In the genomic region with DNA sequence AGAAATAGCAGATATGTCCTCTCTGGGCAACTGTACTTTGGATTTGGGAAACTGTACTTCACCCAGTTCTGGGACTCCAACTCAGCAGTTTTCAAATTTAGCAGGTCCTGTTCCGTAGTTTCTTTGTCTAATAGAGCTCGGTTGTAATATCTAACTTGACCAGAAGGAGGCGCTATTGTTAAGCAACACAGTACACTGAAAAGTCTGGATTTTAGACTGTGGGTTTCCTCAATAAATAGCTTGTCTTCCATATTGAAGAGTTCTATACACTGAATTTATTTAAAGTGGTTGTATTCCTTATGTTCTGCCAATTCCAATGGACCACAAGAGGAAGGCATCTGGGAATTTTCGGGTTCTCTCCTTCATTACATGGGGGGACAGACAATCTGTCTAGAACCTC, we compare ENCODE assay signal across 14 cellular contexts. TPM values are rescaled to one million over a fixed set of nuclear protein-coding genes. Genes with fewer than 3 reads are reported as not detected.
DNase-seq lines count a peak whose midpoint lies in the region; ATAC-seq and TF ChIP-seq lines count a peak whose summit lies in the region.
"Had no signal": no experiment of that assay in that cellular context is flagged by ENCODE, and none has a peak within 500 bp of the region (broad histone marks: within the 10 kb centered on the region; RNA-seq: fewer than 3 reads in every experiment).

No MANE protein-coding gene starts in this region.

- H3K4me2 ChIP-seq in PC-3 (ENCODE audit: low read length): no peak overlapping the region

- no peak overlapping the region for H3K27ac Mint-ChIP-seq in activated naive CD8-positive, alpha-beta T cell treated with anti-CD3 and anti-CD28 coated beads for 36 hours
- H3K27ac Mint-ChIP-seq: activated CD4-positive, alpha-beta T cell treated with anti-CD3 and anti-CD28 coated beads for 36 hours had no signal

- H3K4me1 ChIP-seq in heart right ventricle (peaks cover 5 to 21% (median 18%) of the 10 kb centered on the region in 9 donors), PC-3 (ENCODE audit: insufficient read depth, low read length) (peaks cover 5% of the 10 kb centered on the region; the same call in 1 of the 2 replicates), upper lobe of right lung (no peaks in the 10 kb centered on the region)

- H3K27me3 Mint-ChIP-seq in activated naive CD8-positive, alpha-beta T cell treated with anti-CD3 and anti-CD28 coated beads for 36 hours: no peaks in the 10 kb centered on the region
- H3K27me3 Mint-ChIP-seq: activated CD4-positive, alpha-beta T cell treated with anti-CD3 and anti-CD28 coated beads for 36 hours had no signal

- peaks cover 0 to 13% (median 8%) of the 10 kb centered on the region in 11 donors for H3K9me3 ChIP-seq in heart right ventricle
- H3K9me3 ChIP-seq in PC-3 (ENCODE audit: low read length): no peaks in the 10 kb centered on the region
- no peaks in the 10 kb centered on the region for H3K9me3 ChIP-seq in upper lobe of right lung

- H3K27me3 ChIP-seq in heart right ventricle: no peaks in the 10 kb centered on the region
- peaks cover 5% of the 10 kb centered on the region; the same call in 1 of the 2 replicates for H3K27me3 ChIP-seq in PC-3 (ENCODE audit: low read length)
- peaks cover 3% of the 10 kb centered on the region for H3K27me3 ChIP-seq in upper lobe of right lung

- H3K4me1 Mint-ChIP-seq in activated naive CD8-positive, alpha-beta T cell treated with anti-CD3 and anti-CD28 coated beads for 36 hours: no peaks in the 10 kb centered on the region
- H3K4me1 Mint-ChIP-seq: activated CD4-positive, alpha-beta T cell treated with anti-CD3 and anti-CD28 coated beads for 36 hours had no signal

- peaks cover 0 to 13% (median 0%) of the 10 kb centered on the region in 9 donors for H3K36me3 ChIP-seq in heart right ventricle
- no peaks in the 10 kb centered on the region for H3K36me3 ChIP-seq in PC-3 (ENCODE audit: low read depth, low read length)
- H3K36me3 ChIP-seq in upper lobe of right lung: no peaks in the 10 kb centered on the region

- no peak overlapping the region for H3K4me3 ChIP-seq in heart right ventricle
- H3K4me3 ChIP-seq in PC-3 (ENCODE audit: low read length): no peak overlapping the region
- H3K4me3 ChIP-seq in fibroblast of pulmonary artery (replicated peaks; ENCODE audit: low read depth, low read length): no peak overlapping the region
- no peak overlapping the region for H3K4me3 ChIP-seq in upper lobe of right lung

- H2AFZ ChIP-seq in PC-3 (ENCODE audit: low read length): no peak overlapping the region

- H3K9ac ChIP-seq in PC-3 (ENCODE audit: low read length): no peak overlapping the region

- WGBS in heart right ventricle, 2 donors: 90 to 91% methylated on average over 4 of the region's 4 CpGs

- intact Hi-C loops in heart right ventricle (cut with DNase I) (no loop called here), left ventricle myocardium superior (cut with micrococcal nuclease) (no loop called here), PC-3 (cut with micrococcal nuclease) (no loop called here), upper lobe of right lung (cut with DNase I) (no loop called here)

- H3K9me2 ChIP-seq in PC-3 (replicated peaks; ENCODE audit: low read length): no peaks in the 10 kb centered on the region

- no peak for DNase-seq in heart right ventricle
- no peak for DNase-seq in left ventricle myocardium superior
- DNase-seq in PC-3: peak; percentile 35
- DNase-seq in fibroblast of pulmonary artery (ENCODE audit: low read depth): no peak
- no peak for DNase-seq in upper lobe of right lung
- no peak for DNase-seq in activated naive CD8-positive, alpha-beta T cell treated with anti-CD3 and anti-CD28 coated beads for 36 hours
- DNase-seq in H4 (ENCODE audit: low spot score): no peak
- DNase-seq in foreskin melanocyte: no peak
- DNase-seq: activated CD4-positive, alpha-beta T cell treated with anti-CD3 and anti-CD28 coated beads for 36 hours; activated naive CD4-positive, alpha-beta T cell treated with Interleukin-2 at 50 U/mL for 16 hours; cortex of kidney; NCI-H2107; SIG-M5 had no signal

- TF ChIP-seq CTCF in heart right ventricle (IDR thresholded peaks at IDR 0.05): peak in 7 of 9 donors; percentile 24 to 36 (median 33)
- TF ChIP-seq CTCF in PC-3 (conservative IDR thresholded peaks at IDR 0.05; ENCODE audit: low read depth, low read length): peak; percentile 70
- TF ChIP-seq CTCF in fibroblast of pulmonary artery (IDR thresholded peaks at IDR 0.05; ENCODE audit: low read length, missing control alignments): peak; percentile 40
- peak; percentile 33 for TF ChIP-seq CTCF in upper lobe of right lung (IDR thresholded peaks at IDR 0.05)

- POLR2A ChIA-PET in PC-3 (lab: Charles Lee; ENCODE audit: unreplicated experiment): no interaction called here

- no peaks in the 10 kb centered on the region for H3K36me3 Mint-ChIP-seq in activated naive CD8-positive, alpha-beta T cell treated with anti-CD3 and anti-CD28 coated beads for 36 hours

- CTCF ChIA-PET in PC-3 (lab: Charles Lee): no interaction called here

- H3F3A ChIP-seq in PC-3 (ENCODE audit: low read length, unreplicated experiment): no peaks in the 10 kb centered on the region

- H3K27ac ChIP-seq in heart right ventricle (no peak overlapping the region), PC-3 (ENCODE audit: low read length) (no peak overlapping the region), upper lobe of right lung (no peak overlapping the region)
- H3K27ac ChIP-seq: C4-2B had no signal

- ATAC-seq in heart right ventricle: no peak
- no peak for ATAC-seq in left ventricle myocardium superior
- ATAC-seq in PC-3: no peak
- no peak for ATAC-seq in upper lobe of right lung
- ATAC-seq: activated CD4-positive, alpha-beta T cell treated with anti-CD3 and anti-CD28 coated beads for 36 hours had no signal

- H4K20me1 ChIP-seq in PC-3 (ENCODE audit: low read length): no peaks in the 10 kb centered on the region

- H3K4me3 Mint-ChIP-seq in activated naive CD8-positive, alpha-beta T cell treated with anti-CD3 and anti-CD28 coated beads for 36 hours: no peak overlapping the region
- H3K4me3 Mint-ChIP-seq: activated CD4-positive, alpha-beta T cell treated with anti-CD3 and anti-CD28 coated beads for 36 hours had no signal

- H3K79me2 ChIP-seq in PC-3 (ENCODE audit: low read length): no peaks in the 10 kb centered on the region

- peaks cover 12% of the 10 kb centered on the region for H3K9me3 Mint-ChIP-seq in activated naive CD8-positive, alpha-beta T cell treated with anti-CD3 and anti-CD28 coated beads for 36 hours

- no TSS peak for BruUV-seq in PC-3 (replicated peaks; lab: Mats Ljungman, UMichigan)

RNA-seq across cellular contexts. Expression of a gene that starts 39.8 kb away (rescaled TPM):
- total RNA-seq in heart right ventricle: 1 to 10 TPM; 3.4 to 9.5 (median 6.4) TPM
- polyA plus RNA-seq in heart right ventricle: 1 to 10 TPM; 3.0 to 5.7 TPM
- 12.0 TPM for total RNA-seq in left ventricle myocardium superior
- total RNA-seq in PC-3 (2014; rRNA removed): 0.69 and 0.75 TPM in 2 replicates
- 4.3 TPM for total RNA-seq in upper lobe of right lung
- under 1 TPM; 0.14 to 0.19 TPM for total RNA-seq in activated naive CD8-positive, alpha-beta T cell treated with anti-CD3 and anti-CD28 coated beads for 36 hours
- 0.37 and 0.41 TPM in 2 replicates for total RNA-seq in H4 (2014; rRNA removed; shearing (Covaris generic))
